ENCODE assay signal across 9 cellular contexts in genomic region chr6:89148016-89148750, GRCh38. TPM values are rescaled to one million over a fixed set of nuclear protein-coding genes. Genes with fewer than 3 reads are reported as not detected.
DNase-seq lines count a peak whose midpoint lies in the region; ATAC-seq and TF ChIP-seq lines count a peak whose summit lies in the region.
"Had no signal": no experiment of that assay in that cellular context is flagged by ENCODE, and none has a peak within 500 bp of the region (broad histone marks: within the 10 kb centered on the region; RNA-seq: fewer than 3 reads in every experiment).

No MANE protein-coding gene starts in this region.

- peaks cover 36% of the 10 kb centered on the region for H3K36me3 ChIP-seq in RWPE2 (ENCODE audit: low read depth)
- no peaks in the 10 kb centered on the region for H3K36me3 ChIP-seq in fibroblast of lung (ENCODE audit: control insufficient read depth, insufficient read depth, low read length)
- peaks cover 6% of the 10 kb centered on the region; the same call in 1 of the 2 replicates for H3K36me3 ChIP-seq in BE2C
- H3K36me3 ChIP-seq in GM23338 (ENCODE audit: insufficient read depth): no peaks in the 10 kb centered on the region; the same call in 1 of the 2 replicates

- no peaks in the 10 kb centered on the region for H4K20me1 ChIP-seq in fibroblast of lung (ENCODE audit: control insufficient read depth, extremely low read depth, insufficient read depth, low read length)
- no peaks in the 10 kb centered on the region; the same call in 1 of the 2 replicates for H4K20me1 ChIP-seq in GM23338 (replicated peaks; ENCODE audit: insufficient read depth)

- H3K4me3 ChIP-seq in RWPE2 (ENCODE audit: severe bottlenecking) (no peak overlapping the region), fibroblast of lung (replicated peaks in 1 of 4; ENCODE audit: control extremely low read depth in 1 of 4, insufficient read depth in 1 of 4, low read depth in 3 of 4, low read length in 4 of 4) (no peak overlapping the region), BE2C (ENCODE audit: low read depth, low read length) (no peak overlapping the region), GM23338 (no peak overlapping the region)

- H3K4me2 ChIP-seq in fibroblast of lung (ENCODE audit: extremely low read depth, insufficient read depth, low read length) (no peak overlapping the region), GM23338 (no peak overlapping the region)

- peak overlapping the region; percentile 76 for H3K27ac ChIP-seq in RWPE2 (ENCODE audit: poor library complexity, severe bottlenecking)
- H3K27ac ChIP-seq in fibroblast of lung (ENCODE audit: insufficient read depth, low read length): no peak overlapping the region
- no peak overlapping the region for H3K27ac ChIP-seq in GM23338 (ENCODE audit: low read depth)

- H3K36me3 Mint-ChIP-seq in GM23338 (ENCODE audit: low read depth): no peaks in the 10 kb centered on the region; the same call in 1 of the 3 replicates

- ATAC-seq in RWPE2 (ENCODE audit: low read depth) (no peak), GM19463 (IDR thresholded peaks at IDR 0.05; ENCODE audit: unreplicated experiment) (no peak), GM23338 (no peak)

- H3K9ac ChIP-seq in fibroblast of lung (ENCODE audit: insufficient read depth, low read length): no peak overlapping the region

- H3F3A ChIP-seq in GM23338 (replicated peaks; ENCODE audit: low read depth): no peaks in the 10 kb centered on the region

- no peaks in the 10 kb centered on the region for H3K9me2 ChIP-seq in GM23338 (ENCODE audit: insufficient read depth)

- H3K4me1 ChIP-seq in RWPE2 (ENCODE audit: insufficient read depth, poor library complexity, severe bottlenecking): peaks cover 6% of the 10 kb centered on the region
- H3K4me1 ChIP-seq in fibroblast of lung (ENCODE audit: control insufficient read depth, extremely low read depth, insufficient read depth, low read length): peaks cover 3% of the 10 kb centered on the region
- H3K4me1 ChIP-seq in BE2C: peaks cover 9% of the 10 kb centered on the region
- peaks cover 8% of the 10 kb centered on the region; the same call in 1 of the 2 replicates for H3K4me1 ChIP-seq in GM23338 (ENCODE audit: insufficient read depth)

- H2AFZ ChIP-seq in fibroblast of lung (ENCODE audit: low read length) (no peak overlapping the region), GM23338 (no peak overlapping the region)

- peaks cover 9% of the 10 kb centered on the region for H3K4me1 Mint-ChIP-seq in GM23338

- DNase-seq in HCEC 1CT: peak; percentile 14
- DNase-seq in RWPE2 (ENCODE audit: low spot score): no peak
- DNase-seq in fibroblast of lung (ENCODE audit: low read depth in 2 of 2): peak; percentile 6 to 12
- peak; percentile 25 to 26 for DNase-seq in stimulated activated CD4-positive, alpha-beta T cell treated with anti-CD3 and anti-CD28 coated beads, Interleukin-4, amount 100 ng/mL, for 48 hours (ENCODE audit: low read depth in 2 of 2)
- no peak for DNase-seq in BE2C
- no peak for DNase-seq in GM10266 (ENCODE audit: extremely low spot score)
- no peak for DNase-seq in GM23338 (ENCODE audit: low spot score)
- DNase-seq: NCI-H526 had no signal

- H3K9me3 ChIP-seq in RWPE2 (ENCODE audit: severe bottlenecking) (no peaks in the 10 kb centered on the region), fibroblast of lung (ENCODE audit: control insufficient read depth, insufficient read depth, low read depth, low read length) (no peaks in the 10 kb centered on the region), BE2C (no peaks in the 10 kb centered on the region)

- no peaks in the 10 kb centered on the region for H3K9me3 Mint-ChIP-seq in GM23338

- H3K27ac Mint-ChIP-seq in GM23338: no peak overlapping the region

- no peak overlapping the region for H3K4me3 Mint-ChIP-seq in GM23338

- peaks cover 15% of the 10 kb centered on the region for H3K27me3 Mint-ChIP-seq in GM23338 (ENCODE audit: insufficient read depth, low read depth, poor library complexity)

- TF ChIP-seq CTCF in RWPE2 (IDR thresholded peaks at IDR 0.05; ENCODE audit: poor library complexity, severe bottlenecking) (no peak), fibroblast of lung (conservative IDR thresholded peaks at IDR 0.05 in 1 of 2, IDR thresholded peaks at IDR 0.05 in 1 of 2; ENCODE audit: low read depth in 1 of 2, low read length in 2 of 2) (no peak), BE2C (IDR thresholded peaks at IDR 0.05; ENCODE audit: low read depth, low read length) (no peak), GM10266 (IDR thresholded peaks at IDR 0.05; ENCODE audit: control insufficient read depth, insufficient read depth, low read depth, missing control alignments) (no peak), GM23338 (conservative IDR thresholded peaks at IDR 0.05; ENCODE audit: low read depth in 2 of 2) (no peak)

- H3K79me2 ChIP-seq in fibroblast of lung (ENCODE audit: control insufficient read depth, insufficient read depth, low read length) (no peaks in the 10 kb centered on the region), GM23338 (replicated peaks; ENCODE audit: insufficient read depth) (no peaks in the 10 kb centered on the region)

- H3K27me3 ChIP-seq in RWPE2 (ENCODE audit: insufficient read depth, poor library complexity, severe bottlenecking) (no peaks in the 10 kb centered on the region), fibroblast of lung (ENCODE audit: control insufficient read depth, insufficient read depth, low read length) (no peaks in the 10 kb centered on the region), BE2C (no peaks in the 10 kb centered on the region), GM23338 (ENCODE audit: insufficient read depth) (peaks cover 54% of the 10 kb centered on the region)

TF ChIP-seq in GM23338, 12 proteins besides CTCF, POLR2A, EP300 and RAD21 (continues in another document):
- TF ChIP-seq ZNF331 (CRISPR knock-in tag; IDR thresholded peaks at IDR 0.05; ENCODE audit: low read depth): no peak

RNA-seq across cellular contexts. Expression of gene PM20D2, which starts 2.3 kb away (rescaled TPM):
- total RNA-seq in fibroblast of lung: 9.0 and 10.1 TPM in 2 replicates
- polyA plus RNA-seq in fibroblast of lung (3.9 and 6.0 TPM in 2 replicates), GM23338 (2016; fragmentation: Nextera tagmentation; extraction: Ambion mirVana) (3.4 and 4.4 TPM in 2 replicates)
- 2.2 and 3.9 TPM in 2 replicates for polyA plus RNA-seq in fibroblast of lung (2012)
- polyA minus RNA-seq in fibroblast of lung (ENCODE audit: low replicate concordance): 1.6 and 2.7 TPM in 2 replicates
- 7.2 TPM for polyA plus RNA-seq in BE2C (2012; ENCODE audit: insufficient read depth, insufficient read length, low read depth)
- total RNA-seq in GM23338 (2014; rRNA removed; shearing (Covaris generic)): 10.2 and 13.9 TPM in 2 replicates

RNA-seq across cellular contexts. Expression of gene SRSF12, which starts 30.3 kb away (rescaled TPM):
- 0.33 and 0.51 TPM in 2 replicates for total RNA-seq in fibroblast of lung
- polyA plus RNA-seq in fibroblast of lung (0.10 and 0.11 TPM in 2 replicates), GM23338 (2016; fragmentation: Nextera tagmentation; extraction: Ambion mirVana) (2.3 and 3.6 TPM in 2 replicates)
- 0.06 and 0.07 TPM in 2 replicates for polyA plus RNA-seq in fibroblast of lung (2012)
- not detected in 2 replicates for polyA minus RNA-seq in fibroblast of lung (ENCODE audit: low replicate concordance)
- 4.6 TPM for polyA plus RNA-seq in BE2C (2012; ENCODE audit: insufficient read depth, insufficient read length, low read depth)
- 2.6 and 3.6 TPM in 2 replicates for total RNA-seq in GM23338 (2014; rRNA removed; shearing (Covaris generic))

Comparison
In these comparisons a context has a peak if more than half of its experiments do, and no peak if none do; other contexts are left out.
1. DNase-seq: peak in HCEC 1CT (single experiment), fibroblast of lung (2 of 2) and stimulated activated CD4-positive, alpha-beta T cell treated with anti-CD3 and anti-CD28 coated beads, Interleukin-4, amount 100 ng/mL, for 48 hours (2 of 2); none in RWPE2 (single experiment), BE2C (single experiment), GM10266 (single experiment) and GM23338 (single experiment).